21 cellular contexts compared by ENCODE assay signal in the genomic region with DNA sequence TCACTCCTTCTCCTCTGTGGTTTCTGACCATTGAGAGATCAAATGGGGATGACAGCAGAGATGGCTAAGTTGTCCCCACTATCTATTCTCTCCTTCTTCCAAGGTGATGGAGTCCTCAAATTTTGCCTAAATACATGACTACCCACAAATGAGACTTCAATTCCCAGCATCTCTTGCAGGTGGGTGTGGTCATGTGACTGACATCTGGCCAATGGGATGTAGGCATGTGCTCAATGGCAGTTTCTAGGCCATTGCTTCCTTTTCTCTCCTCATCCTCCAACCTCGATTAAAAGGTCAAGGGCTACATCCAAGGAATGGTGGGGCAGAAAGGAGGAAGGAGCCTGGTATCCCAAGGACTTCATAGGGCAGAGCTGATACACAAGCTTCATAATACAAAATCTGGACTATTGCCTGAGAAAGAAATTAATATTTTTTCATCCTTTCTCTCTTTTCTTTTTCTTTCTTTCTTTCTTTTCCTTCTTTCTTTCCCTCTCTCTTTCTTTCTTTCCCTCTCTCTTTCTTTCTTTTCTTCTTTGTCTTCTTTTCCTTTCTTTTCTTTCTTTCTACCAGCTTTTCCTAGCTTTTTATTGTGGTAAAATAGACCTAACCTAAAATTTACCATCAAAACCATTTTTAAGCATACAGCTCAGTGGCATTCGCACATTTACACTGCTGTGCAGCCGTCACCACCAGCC.
"Had no signal": no experiment of that assay in that cellular context is flagged by ENCODE, and none has a peak within 500 bp of the region (broad histone marks: within the 10 kb centered on the region; RNA-seq: fewer than 3 reads in every experiment).

No MANE protein-coding gene starts in this region.

- H3K36me3 ChIP-seq: esophagus squamous epithelium, gastrocnemius medialis, pancreas, right atrium auricular region, upper lobe of left lung had no signal

- DNase-seq: activated CD4-positive, alpha-beta T cell treated with anti-CD3 and anti-CD28 coated beads, Interleukin-2, amount 10 ng/mL, durations not matched to agents 7 days and 5 days; activated CD8-positive, alpha-beta T cell treated with anti-CD3 and anti-CD28 coated beads, Interleukin-2, amount 10 ng/mL, durations not matched to agents 7 days and 5 days; activated gamma-delta T cell; activated naive CD4-positive, alpha-beta T cell treated with anti-CD3 and anti-CD28 coated beads, Interleukin-2, amount 50 U/mL, for 16 hours; activated naive CD8-positive, alpha-beta T cell treated with anti-CD3 and anti-CD28 coated beads, Interleukin-2, amount 50 U/mL, for 24 hours; cerebellar nuclear complex; esophagus squamous epithelium; gastrocnemius medialis; hippocampal formation; islet precursor cell; left cardiac atrium; mucosa of descending colon; nephron progenitor cell; pancreas; psoas muscle; stimulated activated CD4-positive, alpha-beta T cell treated with anti-CD3 and anti-CD28 coated beads, Interleukin-4, amount 100 ng/mL, for 24 hours; stimulated activated naive CD8-positive, alpha-beta T cell treated with anti-CD3 and anti-CD28 coated beads, Interleukin-15, Interleukin-2, amounts not matched to agents 100 U/mL and 50 U/mL, for 24 hours; upper lobe of left lung had no signal

- H3K9me3 ChIP-seq: esophagus squamous epithelium, gastrocnemius medialis, mucosa of descending colon, pancreas, psoas muscle, right atrium auricular region, upper lobe of left lung had no signal

- ATAC-seq: activated CD4-positive, CD25-positive, alpha-beta regulatory T cell treated with anti-CD3 and anti-CD28 coated beads, Interleukin-2, amount 50 U/mL, for 24 hours; activated CD8-positive, alpha-beta T cell treated with anti-CD3 and anti-CD28 coated beads, Interleukin-2, amount 10 ng/mL, durations not matched to agents 7 days and 5 days; activated naive CD8-positive, alpha-beta T cell treated with anti-CD3 and anti-CD28 coated beads, Interleukin-2, amount 50 U/mL, for 24 hours; gastrocnemius medialis; left cardiac atrium; mucosa of descending colon; pancreas; psoas muscle; stimulated activated naive CD8-positive, alpha-beta T cell treated with anti-CD3 and anti-CD28 coated beads, Interleukin-15, Interleukin-2, amounts not matched to agents 100 U/mL and 50 U/mL, for 24 hours had no signal

- H3K4me3 ChIP-seq: coronary artery, esophagus squamous epithelium, gastrocnemius medialis, mucosa of descending colon, pancreas, psoas muscle, right atrium auricular region, upper lobe of left lung had no signal

- H3K27ac ChIP-seq: coronary artery, esophagus squamous epithelium, gastrocnemius medialis, pancreas, psoas muscle, right atrium auricular region, upper lobe of left lung had no signal

- H3K4me1 ChIP-seq: gastrocnemius medialis, psoas muscle had no signal

- H3K27me3 ChIP-seq: gastrocnemius medialis, pancreas, right atrium auricular region, upper lobe of left lung had no signal
